1 cellular context compared by ENCODE assay signal in the genomic region with DNA sequence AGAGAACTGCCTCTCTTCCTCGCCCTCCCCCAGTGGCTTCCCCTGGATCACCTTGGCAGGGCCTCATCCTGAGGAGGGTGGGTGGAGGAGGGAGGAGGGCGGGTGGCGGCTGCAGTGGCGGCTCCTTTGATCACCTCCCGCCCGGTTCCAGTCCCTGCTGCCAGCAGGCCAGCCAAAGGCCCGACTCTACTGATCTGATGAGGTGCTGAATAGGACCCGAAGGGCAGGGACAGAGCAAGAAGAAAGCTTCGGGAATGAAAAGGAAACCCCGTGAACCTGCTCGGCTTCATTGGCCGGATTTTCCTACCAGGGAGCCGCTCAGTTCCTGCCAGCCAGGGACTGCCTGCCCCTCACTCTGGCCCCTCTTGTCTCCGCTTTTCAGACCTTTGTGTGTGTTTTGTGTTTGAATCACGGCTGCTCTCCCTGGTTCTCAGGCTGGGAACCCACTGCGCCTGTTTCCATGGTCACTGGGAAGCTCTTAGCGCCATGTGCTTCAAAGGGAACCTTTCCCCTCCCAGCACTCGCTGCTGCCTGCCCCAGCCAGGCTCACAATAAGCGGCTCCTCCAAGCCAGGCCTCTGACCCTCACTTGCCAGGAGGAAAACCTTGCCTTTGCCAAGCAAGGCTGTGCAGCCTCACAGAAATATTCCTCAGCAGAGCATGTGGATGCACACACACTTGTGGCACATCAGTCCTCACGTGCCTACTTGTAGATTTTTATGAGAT.
A peak's percentile ranks its signal among the peaks of the same experiment; 100 is the strongest.
TF ChIP-seq lines count a peak whose summit lies in the region.

No MANE protein-coding gene starts in this region.

TF ChIP-seq in H1, 55 proteins besides CTCF, POLR2A, EP300 and RAD21:
- TF ChIP-seq KDM4A (IDR thresholded peaks at IDR 0.05; ENCODE audit: low read depth, low read length, severe bottlenecking), result no peak
- TF ChIP-seq ASH2L (IDR thresholded peaks at IDR 0.05; ENCODE audit: low read length), result peak; percentile 86
- TF ChIP-seq, protein P1, sequence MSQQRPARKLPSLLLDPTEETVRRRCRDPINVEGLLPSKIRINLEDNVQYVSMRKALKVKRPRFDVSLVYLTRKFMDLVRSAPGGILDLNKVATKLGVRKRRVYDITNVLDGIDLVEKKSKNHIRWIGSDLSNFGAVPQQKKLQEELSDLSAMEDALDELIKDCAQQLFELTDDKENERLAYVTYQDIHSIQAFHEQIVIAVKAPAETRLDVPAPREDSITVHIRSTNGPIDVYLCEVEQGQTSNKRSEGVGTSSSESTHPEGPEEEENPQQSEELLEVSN (IDR thresholded peaks at IDR 0.05), result peak; percentile 39; the same call in 1 of the 2 replicates
- peak; percentile 92 for TF ChIP-seq MAX (IDR thresholded peaks at IDR 0.05)
- TF ChIP-seq HDAC2 (IDR thresholded peaks at IDR 0.05; ENCODE audit: borderline replicate concordance in 1 of 2, low read depth in 2 of 2, low read length in 2 of 2), result 0 out of 4 replicates have a peak, but pooled peaks of 1 of the 2 experiments have one; percentile 81
- peak; percentile 92 for TF ChIP-seq SAP30 (IDR thresholded peaks at IDR 0.05; ENCODE audit: insufficient read depth, insufficient replicate concordance, low read length)
- peak; percentile 90 to 96; a peak in 3 of 4 replicates for TF ChIP-seq SIN3A (conservative IDR thresholded peaks at IDR 0.05 in 1 of 2, IDR thresholded peaks at IDR 0.05 in 1 of 2; ENCODE audit: low read depth in 1 of 2, low read length in 2 of 2)
- TF ChIP-seq PHF8 (conservative IDR thresholded peaks at IDR 0.05; ENCODE audit: low read depth, low read length), result no peak
- no peak for TF ChIP-seq CREB1 (IDR thresholded peaks at IDR 0.05)
- peak; percentile 74 for TF ChIP-seq RBBP5 (IDR thresholded peaks at IDR 0.05; ENCODE audit: borderline replicate concordance, low read depth, low read length)
- TF ChIP-seq TAF1 (IDR thresholded peaks at IDR 0.05; ENCODE audit: low read depth, low read length), result 0 out of 2 replicates have a peak, but pooled peaks have one; percentile 31
